In the genomic region with DNA sequence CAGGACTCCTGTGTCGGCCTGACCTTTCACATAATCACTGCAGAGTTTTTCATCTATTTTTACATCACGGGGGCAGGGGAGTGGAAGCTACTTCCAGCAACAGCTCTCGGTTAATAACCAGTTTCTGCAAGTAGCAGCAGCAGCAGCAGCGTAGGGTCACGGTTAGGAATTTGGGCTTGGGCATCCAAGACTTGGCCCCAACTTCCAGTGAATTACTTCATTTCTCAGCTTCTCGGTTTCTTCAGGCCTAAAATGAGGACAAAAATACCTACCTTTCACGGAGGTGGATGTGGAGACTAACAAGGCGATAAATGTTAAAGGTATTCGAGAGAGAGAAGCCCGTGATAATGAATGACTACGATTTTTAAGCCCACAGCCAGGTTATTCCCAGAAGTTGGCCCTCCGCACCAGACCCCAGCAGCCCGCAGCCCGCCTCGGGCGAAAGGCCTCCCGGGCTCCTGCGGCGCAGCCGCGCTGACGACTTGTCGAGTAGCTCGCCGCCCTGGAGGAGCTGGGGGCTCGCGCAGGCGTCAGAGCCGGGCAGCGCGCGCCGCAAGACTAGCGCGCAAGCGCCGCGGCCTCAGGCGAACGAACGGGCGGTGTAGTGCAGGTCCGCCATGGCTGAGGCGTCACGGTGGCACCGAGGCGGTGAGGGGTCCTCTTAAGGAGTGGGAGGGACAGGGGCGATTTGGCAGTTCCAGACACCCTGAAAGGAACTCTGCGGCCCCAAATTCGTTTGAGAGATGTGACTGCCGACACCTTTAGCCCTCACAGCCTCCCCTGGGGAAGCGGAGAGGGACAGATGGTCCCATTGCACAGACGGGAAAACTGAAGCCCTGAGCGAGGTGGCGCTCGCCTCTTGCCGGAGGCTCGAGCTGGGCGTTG, we compare ENCODE assay signal across 8 cellular contexts. TPM values are rescaled to one million over a fixed set of nuclear protein-coding genes. Genes with fewer than 3 reads are reported as not detected.
DNase-seq lines count a peak whose midpoint lies in the region; ATAC-seq lines count a peak whose summit lies in the region.

A gene (plus strand): TSS at position 583 of the 885 bp plus-strand sequence. CDS start 35 bp downstream, at position 618.

- ATAC-seq in GM21447 (IDR thresholded peaks at IDR 0.05; ENCODE audit: unreplicated experiment) = peak; percentile 86

- DNase-seq in COR-L47 (lab: John Stamatoyannopoulos, UW) = peak; percentile 73
- DNase-seq in KG1 (lab: John Stamatoyannopoulos, UW) = peak; percentile 25
- peak; percentile 83 for DNase-seq in activated CD4-positive, CD25-positive, alpha-beta regulatory T cell treated with anti-CD3 and anti-CD28 coated beads, Interleukin-2, amount 50 U/mL, for 72 hours
- peak; percentile 83 for DNase-seq in cerebellum (ENCODE audit: low spot score)
- peak; percentile 96 for DNase-seq in left kidney (ENCODE audit: low read depth, low spot score)
- peak; percentile 88 for DNase-seq in stimulated activated CD4-positive, alpha-beta T cell treated with anti-CD3 and anti-CD28 coated beads, Interleukin-1b, Interleukin-23, amount 100 ng/mL, for 48 hours
- no peak for DNase-seq in NCI-H774 (lab: John Stamatoyannopoulos, UW)

RNA-seq across cellular contexts. Expression of the gene that starts here (rescaled TPM):
- total RNA-seq in cerebellum = not detected

Comparison
In these comparisons a context has a peak if more than half of its experiments do, and no peak if none do; other contexts are left out.
1. Peak in DNase-seq in cerebellum; RNA of the gene not detected or under 1 TPM.